ENCODE assay signal across 8 cellular contexts in the genomic region with DNA sequence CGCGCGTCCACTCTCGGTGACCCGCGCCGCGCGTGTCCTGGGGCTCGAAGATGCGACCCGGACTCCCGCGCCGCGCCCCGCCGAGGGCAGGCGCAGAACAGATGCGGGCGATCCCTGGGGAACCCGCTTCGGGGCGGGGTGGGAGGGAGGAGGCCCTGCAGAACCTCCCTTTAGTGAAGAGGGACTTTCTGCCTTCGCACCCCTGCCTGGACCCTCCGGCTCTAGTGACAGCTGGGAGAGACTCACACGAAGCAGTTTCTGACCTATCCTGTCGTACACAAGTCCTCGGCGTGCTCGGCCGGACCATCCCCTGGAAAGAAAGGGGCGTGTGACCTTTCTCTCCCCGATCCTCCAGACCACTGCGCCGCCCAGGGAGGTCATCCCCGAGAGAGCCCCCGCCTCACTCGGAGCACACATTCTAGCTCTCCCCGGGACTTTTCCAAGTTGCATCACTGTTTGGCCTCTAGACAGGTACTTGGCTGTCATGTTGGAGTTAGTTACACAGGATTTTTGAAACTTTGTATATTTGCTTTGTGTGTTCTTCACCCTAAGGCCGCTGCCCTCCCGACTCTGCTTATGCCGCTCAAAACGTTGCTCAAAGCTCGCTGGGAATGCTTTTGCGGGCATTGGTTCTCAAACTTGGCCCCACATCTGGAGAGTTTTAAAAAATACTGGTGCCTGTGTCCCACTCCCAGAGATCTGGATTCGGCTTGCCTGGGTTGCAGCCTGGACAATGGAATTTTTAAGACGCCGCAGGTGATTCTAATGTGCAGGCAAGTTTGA. TPM values are rescaled to one million over a fixed set of nuclear protein-coding genes. Genes with fewer than 3 reads are reported as not detected.
DNase-seq lines count a peak whose midpoint lies in the region; ATAC-seq and TF ChIP-seq lines count a peak whose summit lies in the region.

No MANE protein-coding gene starts in this region.

- no peak overlapping the region for H2AFZ ChIP-seq in MM.1S (ENCODE audit: low read length)

- peaks cover 58 to 64% of the 10 kb centered on the region in 2 donors for H3K27me3 Mint-ChIP-seq in CD8-positive, alpha-beta memory T cell
- H3K27me3 Mint-ChIP-seq in natural killer cell (ENCODE audit: low read depth in 2 of 2): peaks cover 52 to 65% of the 10 kb centered on the region in 2 donors

- POLR2A ChIA-PET in CD8-positive, alpha-beta memory T cell (lab: Charles Lee): no interaction called here

- H3K4me2 ChIP-seq in MM.1S (ENCODE audit: low read depth, low read length): no peak overlapping the region

- H3K27ac ChIP-seq in CD8-positive, alpha-beta memory T cell (ENCODE audit: low read depth, low read length): no peak overlapping the region
- peak overlapping the region; percentile 1 to 38 for H3K27ac ChIP-seq in esophagus (ENCODE audit: low read depth in 2 of 2, low read length in 1 of 2)
- no peak overlapping the region for H3K27ac ChIP-seq in MM.1S (ENCODE audit: low read length)

- no peaks in the 10 kb centered on the region for H3K4me1 ChIP-seq in CD8-positive, alpha-beta memory T cell (ENCODE audit: insufficient read depth, low read length)
- H3K4me1 ChIP-seq in esophagus (ENCODE audit: control insufficient read depth in 2 of 2, insufficient read depth in 2 of 2, low read length in 1 of 2) (peaks cover 0 to 4% of the 10 kb centered on the region in 2 donors), MM.1S (ENCODE audit: low read length) (no peaks in the 10 kb centered on the region)

- no peaks in the 10 kb centered on the region for H3K9me3 ChIP-seq in CD8-positive, alpha-beta memory T cell (ENCODE audit: low read length)
- H3K9me3 ChIP-seq in esophagus (ENCODE audit: control insufficient read depth in 2 of 2, insufficient read depth in 1 of 2, low read depth in 1 of 2, low read length in 1 of 2) (no peaks in the 10 kb centered on the region), MM.1S (replicated peaks; ENCODE audit: insufficient read depth, low read length) (no peaks in the 10 kb centered on the region)

- H3K27me3 ChIP-seq in CD8-positive, alpha-beta memory T cell (ENCODE audit: insufficient read depth, low read length, poor library complexity, severe bottlenecking): peaks cover 15% of the 10 kb centered on the region
- no peaks in the 10 kb centered on the region for H3K27me3 ChIP-seq in esophagus (ENCODE audit: control insufficient read depth in 1 of 2, insufficient read depth in 2 of 2, low read length in 2 of 2)
- 0 out of 2 replicates have a peak, but pooled peaks cover 5% of the 10 kb centered on the region for H3K27me3 ChIP-seq in MM.1S (replicated peaks; ENCODE audit: insufficient read depth, low read length)

- H3K36me3 Mint-ChIP-seq in CD8-positive, alpha-beta memory T cell: peaks cover 0 to 7% (median 3%) of the 10 kb centered on the region in 3 donors
- no peaks in the 10 kb centered on the region for H3K36me3 Mint-ChIP-seq in natural killer cell

- no peaks in the 10 kb centered on the region for H3K9me2 ChIP-seq in MM.1S (replicated peaks; ENCODE audit: insufficient read depth, low read length)

- TF ChIP-seq CTCF in NB4 (IDR thresholded peaks at IDR 0.05; ENCODE audit: low read depth, low read length): no peak
- TF ChIP-seq CTCF in natural killer cell (IDR thresholded peaks at IDR 0.05): no peak
- no peak for TF ChIP-seq CTCF in MM.1S (IDR thresholded peaks at IDR 0.05; ENCODE audit: low read length)

- no peaks in the 10 kb centered on the region for H3F3A ChIP-seq in MM.1S (ENCODE audit: insufficient read depth, low read length)

- no peaks in the 10 kb centered on the region for H3K9me3 Mint-ChIP-seq in CD8-positive, alpha-beta memory T cell
- H3K9me3 Mint-ChIP-seq in natural killer cell: no peaks in the 10 kb centered on the region

- CTCF ChIA-PET in CD8-positive, alpha-beta memory T cell (lab: Charles Lee): no interaction called here

- ATAC-seq in natural killer cell (peak in 1 of 3 donors; percentile 20), GM18502 (IDR thresholded peaks at IDR 0.05; ENCODE audit: poor library complexity, unreplicated experiment) (no peak), HG03139 (IDR thresholded peaks at IDR 0.05; ENCODE audit: unreplicated experiment) (no peak)

- intact Hi-C loops in natural killer cell (cut with micrococcal nuclease): no loop called here

- no peak overlapping the region for H3K4me3 ChIP-seq in CD8-positive, alpha-beta memory T cell (ENCODE audit: low read length)
- no peak overlapping the region for H3K4me3 ChIP-seq in NB4 (ENCODE audit: low read depth, low read length)
- peak overlapping the region; percentile 62 to 66 for H3K4me3 ChIP-seq in esophagus (ENCODE audit: low read depth in 1 of 2, low read length in 2 of 2)
- H3K4me3 ChIP-seq in MM.1S (ENCODE audit: low read length): no peak overlapping the region

- H3K36me3 ChIP-seq in CD8-positive, alpha-beta memory T cell (ENCODE audit: insufficient read depth, low read length): no peaks in the 10 kb centered on the region
- H3K36me3 ChIP-seq in esophagus (ENCODE audit: control insufficient read depth in 2 of 2, insufficient read depth in 2 of 2, low read length in 1 of 2) (no peaks in the 10 kb centered on the region), MM.1S (replicated peaks; ENCODE audit: insufficient read depth, low read length) (no peaks in the 10 kb centered on the region)

- H4K20me1 ChIP-seq in MM.1S (ENCODE audit: insufficient read depth, low read length): no peaks in the 10 kb centered on the region

- no peaks in the 10 kb centered on the region for H3K79me2 ChIP-seq in MM.1S (ENCODE audit: low read length)

- peak overlapping the region in 4 of 7 donors; percentile 2 to 40 (median 21) for H3K4me3 Mint-ChIP-seq in CD8-positive, alpha-beta memory T cell
- peak overlapping the region; percentile 28 for H3K4me3 Mint-ChIP-seq in natural killer cell

- no peak for DNase-seq in CD8-positive, alpha-beta memory T cell
- DNase-seq in NB4 (ENCODE audit: low read depth) (peak; percentile 15), natural killer cell (no peak), MM.1S (no peak), Kasumi-1 (lab: John Stamatoyannopoulos, UW) (no peak)

- peak overlapping the region in 1 of 8 donors; percentile 47 for H3K27ac Mint-ChIP-seq in CD8-positive, alpha-beta memory T cell
- no peak overlapping the region for H3K27ac Mint-ChIP-seq in natural killer cell

- no peak for TF ChIP-seq POLR2A in NB4 (IDR thresholded peaks at IDR 0.05; ENCODE audit: extremely low read depth, insufficient read length)

- peaks cover 7 to 13% (median 13%) of the 10 kb centered on the region in 3 donors for H3K4me1 Mint-ChIP-seq in CD8-positive, alpha-beta memory T cell
- peaks cover 0 to 5% of the 10 kb centered on the region in 2 donors for H3K4me1 Mint-ChIP-seq in natural killer cell

- no peak overlapping the region for H3K9ac ChIP-seq in MM.1S (ENCODE audit: low read length)

- WGBS in esophagus, 2 donors: 3 to 7% methylated on average over 48 to 49 of the region's 49 CpGs

RNA-seq across cellular contexts. Expression of a gene that starts 0.6 kb away (rescaled TPM):
- not detected for total RNA-seq in CD8-positive, alpha-beta memory T cell
- not detected for polyA plus RNA-seq in CD8-positive, alpha-beta memory T cell
- 10 to 100 TPM in 1 of 2 donors, 1 to 10 TPM in 1; 6.7 to 16.8 TPM for polyA plus RNA-seq in esophagus
- not detected for total RNA-seq in natural killer cell

Comparison
In these comparisons a context has a peak if more than half of its experiments do, and no peak if none do; other contexts are left out.
1. H3K27ac ChIP-seq: peak in esophagus (2 of 2); none in CD8-positive, alpha-beta memory T cell (single experiment) and MM.1S (single experiment).
2. H3K4me3 ChIP-seq: peak in esophagus (2 of 2); none in CD8-positive, alpha-beta memory T cell (single experiment), NB4 (single experiment) and MM.1S (single experiment).